Comparison of ENCODE assay signal across 28 cellular contexts in the genomic region with DNA sequence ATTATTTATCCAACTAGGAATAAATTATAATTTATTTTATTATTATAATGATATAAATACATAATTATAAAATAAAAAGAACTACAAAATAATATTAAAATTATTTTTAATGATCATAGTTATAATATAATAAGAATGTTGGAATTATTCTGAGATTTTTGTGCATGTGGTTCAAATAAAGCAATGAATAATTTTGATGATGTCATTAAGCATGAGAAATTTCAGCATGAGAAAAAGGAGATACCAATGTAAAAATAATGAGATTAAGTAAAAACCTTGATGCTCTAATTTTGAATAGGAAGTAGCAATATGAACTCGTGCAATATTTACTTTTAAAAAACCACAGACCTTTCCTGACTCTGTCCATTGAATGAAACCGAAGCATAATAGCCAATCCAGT.
"Had no signal": no experiment of that assay in that cellular context is flagged by ENCODE, and none has a peak within 500 bp of the region (broad histone marks: within the 10 kb centered on the region; RNA-seq: fewer than 3 reads in every experiment).

No MANE protein-coding gene starts in this region.

- H3K36me3 ChIP-seq: ascending aorta, breast epithelium, cardiac muscle cell, colonic mucosa, gastrocnemius medialis, heart left ventricle had no signal

- H3K4me3 ChIP-seq: ascending aorta, breast epithelium, cardiac muscle cell, colonic mucosa, gastrocnemius medialis, heart left ventricle had no signal

- DNase-seq: activated CD4-positive, alpha-beta memory T cell treated with anti-CD3 and anti-CD28 coated beads for 36 hours; activated CD4-positive, alpha-beta T cell treated with anti-CD3 and anti-CD28 coated beads for 36 hours; activated CD4-positive, alpha-beta T cell treated with anti-CD3 and anti-CD28 coated beads, Interleukin-2, amount 10 ng/mL, durations not matched to agents 24 days and 14 days; activated CD4-positive, CD25-positive, alpha-beta regulatory T cell; activated CD4-positive, CD25-positive, alpha-beta regulatory T cell treated with anti-CD3 and anti-CD28 coated beads, Interleukin-2, amount 50 U/mL, for 72 hours; activated CD8-positive, alpha-beta memory T cell treated with anti-CD3 and anti-CD28 coated beads, Interleukin-2, amount 10 ng/mL, durations not matched to agents 7 days and 5 days; activated CD8-positive, alpha-beta memory T cell treated with anti-CD3 and anti-CD28 coated beads, Interleukin-2, amount 50 U/mL, for 4 hours; activated CD8-positive, alpha-beta T cell treated with anti-CD3 and anti-CD28 coated beads, Interleukin-2, amount 10 ng/mL, durations not matched to agents 7 days and 5 days; activated effector memory CD4-positive, alpha-beta T cell treated with anti-CD3 and anti-CD28 coated beads, Interleukin-2, amount 50 U/mL, for 16 hours; activated naive CD4-positive, alpha-beta T cell treated with anti-CD3 and anti-CD28 coated beads for 36 hours; activated naive CD8-positive, alpha-beta T cell treated with anti-CD3 and anti-CD28 coated beads for 36 hours; activated T-cell treated with anti-CD3 and anti-CD28 coated beads, Interleukin-2, amount 50 U/mL, for 1 hour; activated T-cell treated with anti-CD3 and anti-CD28 coated beads, Interleukin-2, amount 50 U/mL, for 48 hours; central memory CD4-positive, alpha-beta T cell; cerebellar nuclear complex; colonic mucosa; effector CD8-positive, alpha-beta T cell; endodermal cell; foreskin fibroblast; gastrocnemius medialis; glutamatergic neuron; heart left ventricle; T-helper 2 cell had no signal

- H3K27ac ChIP-seq: ascending aorta, breast epithelium, cardiac muscle cell, colonic mucosa, gastrocnemius medialis, heart left ventricle, VCaP had no signal

- H3K4me1 ChIP-seq: ascending aorta, breast epithelium, colonic mucosa, gastrocnemius medialis, heart left ventricle had no signal

- H3K9me3 ChIP-seq: ascending aorta, breast epithelium, colonic mucosa, gastrocnemius medialis, heart left ventricle had no signal

- ATAC-seq: activated CD4-positive, alpha-beta T cell treated with anti-CD3 and anti-CD28 coated beads for 36 hours; activated CD8-positive, alpha-beta memory T cell treated with anti-CD3 and anti-CD28 coated beads, Interleukin-2, amount 10 ng/mL, durations not matched to agents 7 days and 5 days; activated CD8-positive, alpha-beta T cell treated with anti-CD3 and anti-CD28 coated beads, Interleukin-2, amount 10 ng/mL, durations not matched to agents 7 days and 5 days; esophagus mucosa; gastrocnemius medialis; heart left ventricle had no signal

- H3K27me3 ChIP-seq: ascending aorta, breast epithelium, colonic mucosa, gastrocnemius medialis, heart left ventricle had no signal
